22 cellular contexts compared by ENCODE assay signal in the genomic region with DNA sequence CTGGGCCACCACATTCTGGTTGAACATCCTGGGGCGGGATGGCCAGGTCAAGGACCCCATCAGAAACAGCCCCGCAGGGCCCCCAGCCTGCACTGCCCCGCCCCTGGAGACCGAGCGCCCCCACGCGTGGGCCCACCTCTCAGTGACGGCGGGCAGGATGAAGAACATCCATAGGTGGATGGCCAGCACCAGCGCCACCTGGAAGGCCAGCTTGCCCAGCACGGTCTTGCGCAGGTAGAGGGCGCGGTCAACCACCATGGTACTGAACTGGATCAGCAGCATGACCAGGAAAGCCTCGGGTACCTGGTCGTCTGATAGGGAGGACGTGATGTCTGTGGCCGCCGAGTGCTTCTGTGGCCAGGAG. TPM values are rescaled to one million over a fixed set of nuclear protein-coding genes. Genes with fewer than 3 reads are reported as not detected.
DNase-seq lines count a peak whose midpoint lies in the region; ATAC-seq and TF ChIP-seq lines count a peak whose summit lies in the region.
"Had no signal": no experiment of that assay in that cellular context is flagged by ENCODE, and none has a peak within 500 bp of the region (broad histone marks: within the 10 kb centered on the region; RNA-seq: fewer than 3 reads in every experiment).

No MANE protein-coding gene starts in this region.

- no peak for DNase-seq in activated T-cell treated with anti-CD3 and anti-CD28 coated beads, Interleukin-2, amount 50 U/mL, for 24 hours
- no peak for DNase-seq in activated T-cell treated with anti-CD3 and anti-CD28 coated beads, Interleukin-2, amount 50 U/mL, for 72 hours
- DNase-seq in GM10248 (ENCODE audit: extremely low spot score): no peak
- no peak for DNase-seq in COR-L47 (lab: John Stamatoyannopoulos, UW)
- DNase-seq: CD8-positive, alpha-beta memory T cell; DMS 273 treated with DMSO at 0.1 percent for 48 hours; GDM1; GM23248; HCEC 1CT; KBM-7; NCI-H1436; NCI-H2029; NCI-H2171; NCI-H446 treated with DMSO at 0.1 percent for 48 hours; NCI-H748 treated with DMSO at 0.1 percent for 48 hours; RPMI8226 had no signal

- TF ChIP-seq CTCF in gastroesophageal sphincter (IDR thresholded peaks at IDR 0.05): no peak
- no peak for TF ChIP-seq CTCF in GM10248 (IDR thresholded peaks at IDR 0.05; ENCODE audit: control extremely low read depth, extremely low read depth, low read depth, missing control alignments)

- no peak for TF ChIP-seq POLR2A in gastroesophageal sphincter (IDR thresholded peaks at IDR 0.05)

- H3K36me3 Mint-ChIP-seq in activated T-cell treated with anti-CD3 and anti-CD28 coated beads, Interleukin-2, amount 50 U/mL, for 24 hours (ENCODE audit: low read depth): peaks cover 90% of the 10 kb centered on the region
- H3K36me3 Mint-ChIP-seq in activated T-cell treated with anti-CD3 and anti-CD28 coated beads, Interleukin-2, amount 50 U/mL, for 72 hours (ENCODE audit: insufficient read depth in 2 of 2): peaks cover 2 to 13% of the 10 kb centered on the region in 2 donors
- H3K36me3 Mint-ChIP-seq in stimulated activated memory B cell treated with anti-CD40 and anti-IgM and Interleukin-4, amounts not matched to agents 10 μg/mL and 1 μg/mL and 100 μg/mL, for 72 hours: peaks cover 84% of the 10 kb centered on the region

- H3K27ac ChIP-seq in angular gyrus (ENCODE audit: low read depth, low read length) (peak overlapping the region; percentile 85), gastroesophageal sphincter (peak overlapping the region in 3 of 4 donors; percentile 8 to 68 (median 55))
- H3K27ac ChIP-seq: BLaER1, GM23248 had no signal

- H3K27me3 Mint-ChIP-seq in activated T-cell treated with anti-CD3 and anti-CD28 coated beads, Interleukin-2, amount 50 U/mL, for 24 hours: no peaks in the 10 kb centered on the region
- H3K27me3 Mint-ChIP-seq in activated T-cell treated with anti-CD3 and anti-CD28 coated beads, Interleukin-2, amount 50 U/mL, for 72 hours (ENCODE audit: low read depth): no peaks in the 10 kb centered on the region
- H3K27me3 Mint-ChIP-seq in stimulated activated memory B cell treated with anti-CD40 and anti-IgM and Interleukin-4, amounts not matched to agents 10 μg/mL and 1 μg/mL and 100 μg/mL, for 72 hours: no peaks in the 10 kb centered on the region

- ATAC-seq in activated T-cell treated with anti-CD3 and anti-CD28 coated beads, Interleukin-2, amount 50 U/mL, for 72 hours (replicated peaks in 1 of 2): no peak
- no peak for ATAC-seq in gastroesophageal sphincter
- no peak for ATAC-seq in stimulated activated memory B cell treated with anti-CD40 and anti-IgM and Interleukin-4, amounts not matched to agents 10 μg/mL and 1 μg/mL and 100 μg/mL, for 72 hours
- ATAC-seq in activated CD4-positive, CD25-positive, alpha-beta regulatory T cell treated with anti-CD3 and anti-CD28 coated beads, Interleukin-2, amount 50 U/mL, for 24 hours: no peak

- H3K4me1 ChIP-seq in gastroesophageal sphincter: peaks cover 0 to 17% (median 0%) of the 10 kb centered on the region in 3 donors

- WGBS in gastroesophageal sphincter (ENCODE audit: low coverage in 1 of 2), 2 donors: no CpG with 5 or more reads among the region's 19 CpGs

- CTCF ChIA-PET in GM10248 (lab: Yijun Ruan, JAX): interaction anchor here (3.1 kb wide), 1 partner anchor 17 kb away, joined by 17 read pairs; no protein-coding TSS in a partner anchor

- no peak for TF ChIP-seq EP300 in gastroesophageal sphincter (IDR thresholded peaks at IDR 0.05)

- H3K4me3 Mint-ChIP-seq in activated T-cell treated with anti-CD3 and anti-CD28 coated beads, Interleukin-2, amount 50 U/mL, for 24 hours: no peak overlapping the region
- no peak overlapping the region for H3K4me3 Mint-ChIP-seq in activated T-cell treated with anti-CD3 and anti-CD28 coated beads, Interleukin-2, amount 50 U/mL, for 72 hours
- H3K4me3 Mint-ChIP-seq in stimulated activated memory B cell treated with anti-CD40 and anti-IgM and Interleukin-4, amounts not matched to agents 10 μg/mL and 1 μg/mL and 100 μg/mL, for 72 hours: no peak overlapping the region
- H3K4me3 Mint-ChIP-seq: CD8-positive, alpha-beta memory T cell had no signal

- H3K27ac Mint-ChIP-seq in activated T-cell treated with anti-CD3 and anti-CD28 coated beads, Interleukin-2, amount 50 U/mL, for 24 hours: peak overlapping the region; percentile 71
- H3K27ac Mint-ChIP-seq in activated T-cell treated with anti-CD3 and anti-CD28 coated beads, Interleukin-2, amount 50 U/mL, for 72 hours: no peak overlapping the region
- peak overlapping the region; percentile 57 for H3K27ac Mint-ChIP-seq in stimulated activated memory B cell treated with anti-CD40 and anti-IgM and Interleukin-4, amounts not matched to agents 10 μg/mL and 1 μg/mL and 100 μg/mL, for 72 hours

- H3K27me3 ChIP-seq in gastroesophageal sphincter: no peaks in the 10 kb centered on the region
- H3K27me3 ChIP-seq: BLaER1 had no signal

- H3K36me3 ChIP-seq in gastroesophageal sphincter: peaks cover 0 to 100% of the 10 kb centered on the region in 2 donors

- POLR2A ChIA-PET in GM10248 (lab: Yijun Ruan, JAX): interaction anchor here (0.8 kb wide), 1 partner anchor 65 kb away, joined by 3 read pairs; the partner anchor contains the start of gene PIEZO1

- H3K9me3 Mint-ChIP-seq in activated T-cell treated with anti-CD3 and anti-CD28 coated beads, Interleukin-2, amount 50 U/mL, for 24 hours: no peaks in the 10 kb centered on the region
- H3K9me3 Mint-ChIP-seq in activated T-cell treated with anti-CD3 and anti-CD28 coated beads, Interleukin-2, amount 50 U/mL, for 72 hours: no peaks in the 10 kb centered on the region
- no peaks in the 10 kb centered on the region for H3K9me3 Mint-ChIP-seq in stimulated activated memory B cell treated with anti-CD40 and anti-IgM and Interleukin-4, amounts not matched to agents 10 μg/mL and 1 μg/mL and 100 μg/mL, for 72 hours
- H3K9me3 Mint-ChIP-seq: CD8-positive, alpha-beta memory T cell had no signal

- no peak overlapping the region for H3K4me3 ChIP-seq in gastroesophageal sphincter
- H3K4me3 ChIP-seq: BLaER1, GM23248 had no signal

- H3K4me1 Mint-ChIP-seq in activated T-cell treated with anti-CD3 and anti-CD28 coated beads, Interleukin-2, amount 50 U/mL, for 24 hours (ENCODE audit: low read depth): no peaks in the 10 kb centered on the region
- H3K4me1 Mint-ChIP-seq in activated T-cell treated with anti-CD3 and anti-CD28 coated beads, Interleukin-2, amount 50 U/mL, for 72 hours (ENCODE audit: low read depth): no peaks in the 10 kb centered on the region
- no peaks in the 10 kb centered on the region for H3K4me1 Mint-ChIP-seq in stimulated activated memory B cell treated with anti-CD40 and anti-IgM and Interleukin-4, amounts not matched to agents 10 μg/mL and 1 μg/mL and 100 μg/mL, for 72 hours
- H3K4me1 Mint-ChIP-seq: CD8-positive, alpha-beta memory T cell had no signal

- H3K9me3 ChIP-seq in gastroesophageal sphincter: no peaks in the 10 kb centered on the region
- H3K9me3 ChIP-seq: BLaER1 had no signal

RNA-seq across cellular contexts. Expression of gene CTU2, which starts 13.6 kb away (rescaled TPM):
- total RNA-seq in activated T-cell treated with anti-CD3 and anti-CD28 coated beads, Interleukin-2, amount 50 U/mL, for 72 hours: 10 to 100 TPM; 25.9 to 34.9 TPM
- 10 to 100 TPM in 2 of 4 donors, 1 to 10 TPM in 2; 6.0 to 19.9 (median 10.7) TPM for total RNA-seq in gastroesophageal sphincter

RNA-seq across cellular contexts. Expression of gene RNF166, which starts 13.7 kb away (rescaled TPM):
- 10 to 100 TPM; 58.6 to 64.5 TPM for total RNA-seq in activated T-cell treated with anti-CD3 and anti-CD28 coated beads, Interleukin-2, amount 50 U/mL, for 72 hours
- total RNA-seq in gastroesophageal sphincter: 10 to 100 TPM; 19.5 to 27.8 (median 22.3) TPM

RNA-seq across cellular contexts. Expression of gene SNAI3, which starts 33.6 kb away (rescaled TPM):
- 10 to 100 TPM in 1 of 2 donors, 1 to 10 TPM in 1; 8.4 to 10.5 TPM for total RNA-seq in activated T-cell treated with anti-CD3 and anti-CD28 coated beads, Interleukin-2, amount 50 U/mL, for 72 hours
- 1 to 10 TPM in 2 of 4 donors, under 1 TPM in 1, not detected in 1; 0.39 to 1.7 (median 1.1) TPM for total RNA-seq in gastroesophageal sphincter
- total RNA-seq: A172, GM23248 had no signal

RNA-seq across cellular contexts. Expression of gene MVD, which starts 57.0 kb away (rescaled TPM):
- total RNA-seq in activated T-cell treated with anti-CD3 and anti-CD28 coated beads, Interleukin-2, amount 50 U/mL, for 72 hours: 10 to 100 TPM; 64.5 to 80.5 TPM
- 10 to 100 TPM; 21.3 to 30.3 (median 26.6) TPM for total RNA-seq in gastroesophageal sphincter
